8 cellular contexts compared by ENCODE assay signal in genomic region chr7:100803398-100804161, GRCh38. TPM values are rescaled to one million over a fixed set of nuclear protein-coding genes. Genes with fewer than 3 reads are reported as not detected.
DNase-seq lines count a peak whose midpoint lies in the region; ATAC-seq and TF ChIP-seq lines count a peak whose summit lies in the region.

No MANE protein-coding gene starts in this region.

- peak; percentile 92 for ATAC-seq in HG03196 (IDR thresholded peaks at IDR 0.05; ENCODE audit: unreplicated experiment)
- peak; percentile 55 for ATAC-seq in activated naive CD8-positive, alpha-beta T cell treated with anti-CD3 and anti-CD28 coated beads, Interleukin-2, amount 50 U/mL, for 24 hours
- ATAC-seq in heart left ventricle = peak; percentile 77 to 92 (median 88)

- H3K27ac ChIP-seq in heart left ventricle = peak overlapping the region; percentile 3 to 73 (median 44)
- peak overlapping the region; percentile 81 to 82 for H3K27ac ChIP-seq in prostate gland

- WGBS in heart left ventricle, 4 donors = 21 to 31% (median 22%) methylated on average over 10 to 19 of the region's 19 CpGs
- WGBS in prostate gland = 10% methylated on average over 17 of the region's 19 CpGs

- H3K27me3 Mint-ChIP-seq in activated naive CD8-positive, alpha-beta T cell treated with anti-CD3 and anti-CD28 coated beads, Interleukin-2, amount 50 U/mL, for 24 hours = peaks cover 7% of the 10 kb centered on the region

- TF ChIP-seq CTCF in heart left ventricle (IDR thresholded peaks at IDR 0.05) = no peak
- TF ChIP-seq CTCF in prostate gland (IDR thresholded peaks at IDR 0.05) = no peak

- H3K4me1 Mint-ChIP-seq in activated naive CD8-positive, alpha-beta T cell treated with anti-CD3 and anti-CD28 coated beads, Interleukin-2, amount 50 U/mL, for 24 hours = peaks cover 9% of the 10 kb centered on the region

- no peaks in the 10 kb centered on the region for H3K9me3 Mint-ChIP-seq in activated naive CD8-positive, alpha-beta T cell treated with anti-CD3 and anti-CD28 coated beads, Interleukin-2, amount 50 U/mL, for 24 hours

- H3K9me3 ChIP-seq in heart left ventricle (no peaks in the 10 kb centered on the region), prostate gland (no peaks in the 10 kb centered on the region)

- H3K36me3 Mint-ChIP-seq in activated naive CD8-positive, alpha-beta T cell treated with anti-CD3 and anti-CD28 coated beads, Interleukin-2, amount 50 U/mL, for 24 hours (ENCODE audit: low read depth) = no peaks in the 10 kb centered on the region

- TF ChIP-seq POLR2A in heart left ventricle (IDR thresholded peaks at IDR 0.05) (no peak), prostate gland (IDR thresholded peaks at IDR 0.05) (peak; percentile 55)

- intact Hi-C loops in heart left ventricle (cut with DNase I) (loop anchor here in 4 of 10 donors (2.0 to 5.0 kb wide), 3 partner anchors 21 to 34 kb away; partner anchors contain the start of gene EPHB4 (in 1 of the 4)), prostate gland (cut with DNase I) (loop anchor here (2.0 kb wide), 1 partner anchor 23 kb away; the partner anchor contains the start of gene EPHB4)

- H3K27me3 ChIP-seq in heart left ventricle = no peaks in the 10 kb centered on the region
- H3K27me3 ChIP-seq in prostate gland (replicated peaks; ENCODE audit: insufficient read depth) = no peaks in the 10 kb centered on the region

- H3K4me3 ChIP-seq in heart left ventricle (peak overlapping the region in 6 of 12 donors; percentile 1 to 41 (median 6)), prostate gland (no peak overlapping the region)

- H3K4me3 Mint-ChIP-seq in activated naive CD8-positive, alpha-beta T cell treated with anti-CD3 and anti-CD28 coated beads, Interleukin-2, amount 50 U/mL, for 24 hours = no peak overlapping the region

- H3K4me1 ChIP-seq in heart left ventricle = peaks cover 5 to 56% (median 25%) of the 10 kb centered on the region in 12 donors
- H3K4me1 ChIP-seq in prostate gland (replicated peaks) = peaks cover 12% of the 10 kb centered on the region

- peaks cover 0 to 49% (median 38%) of the 10 kb centered on the region in 9 donors for H3K36me3 ChIP-seq in heart left ventricle
- H3K36me3 ChIP-seq in prostate gland = peaks cover 0 to 9% of the 10 kb centered on the region in 2 donors

- DNase-seq in DMS79 (lab: John Stamatoyannopoulos, UW) (peak; percentile 90), GM19240 (ENCODE audit: insufficient read length, low spot score) (peak; percentile 97), NCI-H460 (ENCODE audit: extremely low read depth, low read depth) (peak; percentile 86), heart left ventricle (peak; percentile 70 to 90 (median 82)), prostate gland (ENCODE audit: low spot score) (peak; percentile 93)
- peak; percentile 22 for DNase-seq in activated naive CD8-positive, alpha-beta T cell treated with anti-CD3 and anti-CD28 coated beads, Interleukin-2, amount 50 U/mL, for 24 hours
- no peak for DNase-seq in activated T-cell treated with anti-CD3 and anti-CD28 coated beads, Interleukin-2, amount 50 U/mL, for 1 hour

- no peak overlapping the region for H3K27ac Mint-ChIP-seq in activated naive CD8-positive, alpha-beta T cell treated with anti-CD3 and anti-CD28 coated beads, Interleukin-2, amount 50 U/mL, for 24 hours

RNA-seq across cellular contexts. Expression of gene EPHB4, which starts 23.7 kb away (rescaled TPM):
- 45.3 and 49.1 TPM in 2 replicates for total RNA-seq in NCI-H460 (2014; rRNA removed; shearing (Covaris generic))
- polyA plus RNA-seq in NCI-H460 (2014; cell fraction: nucleus; rRNA removed) = 41.7 and 47.0 TPM in 2 replicates
- total RNA-seq in heart left ventricle = 10 to 100 TPM; 18.0 to 76.2 (median 21.4) TPM
- 10 to 100 TPM; 10.7 to 35.2 TPM for polyA plus RNA-seq in heart left ventricle
- 10 to 100 TPM; 78.6 to 80.8 TPM for total RNA-seq in prostate gland

RNA-seq across cellular contexts. Expression of gene SLC12A9, which starts 48.9 kb away (rescaled TPM):
- total RNA-seq in NCI-H460 (2014; rRNA removed; shearing (Covaris generic)) = 10.5 and 11.8 TPM in 2 replicates
- 48.8 and 52.1 TPM in 2 replicates for polyA plus RNA-seq in NCI-H460 (2014; cell fraction: nucleus; rRNA removed)
- 10 to 100 TPM in 1 of 9 donors, 1 to 10 TPM in 8; 4.6 to 23.6 (median 7.0) TPM for total RNA-seq in heart left ventricle
- polyA plus RNA-seq in heart left ventricle = 10 to 100 TPM in 1 of 2 donors, 1 to 10 TPM in 1; 6.4 to 10.5 TPM
- 10 to 100 TPM; 22.0 to 29.4 TPM for total RNA-seq in prostate gland
